Comparison of ENCODE assay signal across 17 cellular contexts in genomic region chr16:86382774-86383407, GRCh38.
A peak's percentile ranks its signal among the peaks of the same experiment; 100 is the strongest.
DNase-seq lines count a peak whose midpoint lies in the region; ATAC-seq and TF ChIP-seq lines count a peak whose summit lies in the region.
"Had no signal": no experiment of that assay in that cellular context is flagged by ENCODE, and none has a peak within 500 bp of the region (broad histone marks: within the 10 kb centered on the region; RNA-seq: fewer than 3 reads in every experiment).

No MANE protein-coding gene starts in this region.

- H3K79me1 ChIP-seq in IMR-90 (ENCODE audit: low read depth in 1 of 2, low read length in 2 of 2): peaks cover 18 to 38% of the 10 kb centered on the region in 2 experiments

- H4K20me1 ChIP-seq in IMR-90 (ENCODE audit: insufficient read depth, low read length): no peaks in the 10 kb centered on the region

- peak overlapping the region; percentile 65 for H2AK9ac ChIP-seq in IMR-90 (replicated peaks; ENCODE audit: low read depth, low read length, poor library complexity)

- dilution Hi-C loops in IMR-90 (cut with HindIII; ENCODE audit: low sequenced_read_pairs, unreplicated experiment): no loop called here

- in situ Hi-C loops in IMR-90 (cut with MboI; ENCODE audit: low sequenced_read_pairs): no loop called here

- no peak for TF ChIP-seq CTCF in AG04450 (IDR thresholded peaks at IDR 0.05; ENCODE audit: low read depth, low read length)
- no peak for TF ChIP-seq CTCF in IMR-90 (conservative IDR thresholded peaks at IDR 0.05; ENCODE audit: low read depth, low read length)
- no peak for TF ChIP-seq CTCF in liver (IDR thresholded peaks at IDR 0.05; ENCODE audit: low read depth, low read length, missing input control)
- TF ChIP-seq CTCF in sigmoid colon (IDR thresholded peaks at IDR 0.05): no peak

- H2BK5ac ChIP-seq in IMR-90 (ENCODE audit: low read depth, low read length, poor library complexity, severe bottlenecking): peak overlapping the region; percentile 97

- TF ChIP-seq POLR2A in IMR-90 (IDR thresholded peaks at IDR 0.05; ENCODE audit: low read depth, low read length): no peak
- TF ChIP-seq POLR2A in sigmoid colon (IDR thresholded peaks at IDR 0.05): no peak

- TF ChIP-seq RAD21 in IMR-90 (IDR thresholded peaks at IDR 0.05; ENCODE audit: low read length): no peak
- no peak for TF ChIP-seq RAD21 in liver (IDR thresholded peaks at IDR 0.05)

- peak overlapping the region; percentile 95 for H2AK5ac ChIP-seq in IMR-90 (ENCODE audit: low read depth, low read length)

- H3K9me1 ChIP-seq in IMR-90 (ENCODE audit: insufficient read depth, low read length): peaks cover 36% of the 10 kb centered on the region

- H3K36me3 ChIP-seq in IMR-90 (ENCODE audit: control insufficient read depth, insufficient read depth, low read length) (no peaks in the 10 kb centered on the region), liver (ENCODE audit: control insufficient read depth in 4 of 4, insufficient read depth in 3 of 4, low read depth in 1 of 4, low read length in 3 of 4) (no peaks in the 10 kb centered on the region), sigmoid colon (no peaks in the 10 kb centered on the region), SJCRH30 (no peaks in the 10 kb centered on the region)

- H3K14ac ChIP-seq in IMR-90 (replicated peaks; ENCODE audit: low read depth, low read length): peak overlapping the region; percentile 77

- 95% methylated on average over 9 of the region's 15 CpGs; no CpG with 5 or more reads in 1 of the 2 experiments for WGBS in IMR-90 (ENCODE audit: extremely low coverage in 2 of 2, insufficient read length in 1 of 2), 2 experiments
- WGBS in liver: 71% methylated on average over 15 of the region's 15 CpGs
- 74 to 82% methylated on average over 15 of the region's 15 CpGs for WGBS in sigmoid colon, 2 donors

- H3K23ac ChIP-seq in IMR-90 (ENCODE audit: low read depth, low read length): peak overlapping the region; percentile 65; the same call in 1 of the 2 replicates

- H3K4ac ChIP-seq in IMR-90 (ENCODE audit: low read depth, low read length): peak overlapping the region; percentile 94

- DNase-seq in AG04450 (ENCODE audit: low read depth, low spot score) (no peak), IMR-90 (no peak), sigmoid colon (peak; percentile 64), T-helper 1 cell (no peak), SJCRH30 (no peak)
- DNase-seq: GDM1, NCI-H1092 treated with DMSO at 0.1 percent for 48 hours, NCI-H146, NCI-H2029, NCI-H345, NCI-H526, Right ventricle myocardium superior had no signal

- ATAC-seq in IMR-90 (ENCODE audit: low read depth) (no peak), GM21381 (IDR thresholded peaks at IDR 0.05; ENCODE audit: unreplicated experiment) (no peak)

- H4K8ac ChIP-seq in IMR-90 (ENCODE audit: low read depth in 2 of 2, low read length in 2 of 2): peak overlapping the region; percentile 70 to 95

- POLR2A ChIA-PET in AG04450 (lab: Yijun Ruan, JAX): interaction anchor here (0.7 to 1.9 kb wide), 5 partner anchors 9 to 160 kb away, joined by 3 to 13 read pairs (median 5); no protein-coding TSS in a partner anchor
- POLR2A ChIA-PET in IMR-90 (lab: Charles Lee; ENCODE audit: unreplicated experiment): no interaction called here

- H3K4me2 ChIP-seq in IMR-90 (ENCODE audit: low read depth, low read length): no peak overlapping the region
- H3K4me2 ChIP-seq: KMS-11 had no signal

- peak overlapping the region; percentile 84 for H2AFZ ChIP-seq in IMR-90 (replicated peaks; ENCODE audit: low read length, poor library complexity)

- peak overlapping the region; percentile 92 for H2BK20ac ChIP-seq in IMR-90 (ENCODE audit: low read depth, low read length)

- H3K27me3 ChIP-seq in AG04450 (ENCODE audit: control insufficient read depth, insufficient read depth, low read length) (no peaks in the 10 kb centered on the region), IMR-90 (ENCODE audit: control insufficient read depth, insufficient read depth, low read length) (no peaks in the 10 kb centered on the region), liver (ENCODE audit: control insufficient read depth in 4 of 4, insufficient read depth in 4 of 4, low read length in 3 of 4) (peaks cover 0 to 4% (median under 1%) of the 10 kb centered on the region in 4 donors), sigmoid colon (no peaks in the 10 kb centered on the region), SJCRH30 (no peaks in the 10 kb centered on the region)

- peak overlapping the region; percentile 93 for H4K91ac ChIP-seq in IMR-90 (ENCODE audit: insufficient read depth, low read depth, low read length)

- intact Hi-C loops in IMR-90 (cut with micrococcal nuclease) (no loop called here), sigmoid colon (cut with DNase I) (no loop called here)

- H2BK120ac ChIP-seq in IMR-90 (ENCODE audit: low read depth, low read length): peak overlapping the region; percentile 90

- H3K9me3 ChIP-seq in AG04450 (ENCODE audit: control insufficient read depth, insufficient read depth, low read length): peaks cover 7% of the 10 kb centered on the region
- H3K9me3 ChIP-seq in IMR-90 (ENCODE audit: control insufficient read depth, insufficient read depth, low read length): peaks cover 2% of the 10 kb centered on the region
- H3K9me3 ChIP-seq in liver (ENCODE audit: control insufficient read depth in 4 of 4, low read length in 3 of 4): no peaks in the 10 kb centered on the region
- no peaks in the 10 kb centered on the region for H3K9me3 ChIP-seq in sigmoid colon
- no peaks in the 10 kb centered on the region for H3K9me3 ChIP-seq in SJCRH30 (replicated peaks)

- H3K56ac ChIP-seq in IMR-90 (ENCODE audit: extremely low read depth, insufficient read depth, low read length): no peak overlapping the region

- no TSS peak for BruUV-seq in IMR-90 (replicated peaks; lab: Mats Ljungman, UMichigan)

- CTCF ChIA-PET in AG04450 (lab: Charles Lee) (interaction anchor here (0.9 kb wide), 1 partner anchor 563 kb away, joined by 3 read pairs; no protein-coding TSS in a partner anchor), IMR-90 (lab: Yijun Ruan, JAX) (no interaction called here)

- 0 out of 2 replicates have a peak overlapping the region, but pooled peaks have one; percentile 14 for H3K18ac ChIP-seq in IMR-90 (ENCODE audit: low read depth, low read length)

- H3K27ac ChIP-seq in AG04450 (ENCODE audit: low read depth, low read length): peak overlapping the region; percentile 83
- peak overlapping the region; percentile 80 for H3K27ac ChIP-seq in IMR-90 (ENCODE audit: insufficient read depth, low read length)
- peak overlapping the region; percentile 28 to 51 for H3K27ac ChIP-seq in liver (ENCODE audit: low read depth in 1 of 2, low read length in 2 of 2)
- peak overlapping the region in 1 of 4 donors; percentile 36 for H3K27ac ChIP-seq in sigmoid colon
- H3K27ac ChIP-seq in SJCRH30: no peak overlapping the region
- H3K27ac ChIP-seq: C4-2B, HL-60, KMS-11 had no signal

- H4K5ac ChIP-seq in IMR-90 (ENCODE audit: low read depth, low read length): 0 out of 2 replicates have a peak overlapping the region, but pooled peaks have one; percentile 6

- no peak overlapping the region for H3K4me3 ChIP-seq in AG04450 (ENCODE audit: low read depth, low read length)
- no peak overlapping the region for H3K4me3 ChIP-seq in IMR-90 (ENCODE audit: insufficient read depth, low read depth, low read length)
- no peak overlapping the region for H3K4me3 ChIP-seq in liver (ENCODE audit: low read depth in 1 of 3, low read length in 3 of 3)
- no peak overlapping the region for H3K4me3 ChIP-seq in sigmoid colon
- no peak overlapping the region for H3K4me3 ChIP-seq in SJCRH30

- peaks cover 38% of the 10 kb centered on the region for H3K4me1 ChIP-seq in IMR-90 (ENCODE audit: control insufficient read depth, insufficient read depth, low read length)
- H3K4me1 ChIP-seq in liver (ENCODE audit: control insufficient read depth in 4 of 4, insufficient read depth in 4 of 4, low read length in 3 of 4): no peaks in the 10 kb centered on the region
- peaks cover 0 to 9% (median 2%) of the 10 kb centered on the region in 4 donors for H3K4me1 ChIP-seq in sigmoid colon
- peaks cover 6% of the 10 kb centered on the region; the same call in 1 of the 2 replicates for H3K4me1 ChIP-seq in SJCRH30

- H3K9ac ChIP-seq in IMR-90 (ENCODE audit: low read depth, low read length) (no peak overlapping the region), liver (ENCODE audit: low read depth in 1 of 2, low read length in 2 of 2) (no peak overlapping the region)
- H3K9ac ChIP-seq: KMS-11 had no signal

- TF ChIP-seq EP300 in sigmoid colon (IDR thresholded peaks at IDR 0.05): no peak

- peak overlapping the region; percentile 93; the same call in 2 of the 3 replicates for H2BK15ac ChIP-seq in IMR-90 (ENCODE audit: low read depth, low read length)

TF ChIP-seq in IMR-90, 13 proteins besides CTCF, POLR2A, EP300 and RAD21:
- no peak for TF ChIP-seq BHLHE40 (IDR thresholded peaks at IDR 0.05; ENCODE audit: low read depth, low read length)

TF ChIP-seq in liver, 16 proteins besides CTCF, POLR2A, EP300 and RAD21 (continues in another document):
- TF ChIP-seq HNF4A (conservative IDR thresholded peaks at IDR 0.05) (no peak), REST (IDR thresholded peaks at IDR 0.05) (no peak), HNF4G (IDR thresholded peaks at IDR 0.05) (no peak), RXRA (IDR thresholded peaks at IDR 0.05) (no peak)
